ENCODE assay signal across 8 cellular contexts in the genomic region with DNA sequence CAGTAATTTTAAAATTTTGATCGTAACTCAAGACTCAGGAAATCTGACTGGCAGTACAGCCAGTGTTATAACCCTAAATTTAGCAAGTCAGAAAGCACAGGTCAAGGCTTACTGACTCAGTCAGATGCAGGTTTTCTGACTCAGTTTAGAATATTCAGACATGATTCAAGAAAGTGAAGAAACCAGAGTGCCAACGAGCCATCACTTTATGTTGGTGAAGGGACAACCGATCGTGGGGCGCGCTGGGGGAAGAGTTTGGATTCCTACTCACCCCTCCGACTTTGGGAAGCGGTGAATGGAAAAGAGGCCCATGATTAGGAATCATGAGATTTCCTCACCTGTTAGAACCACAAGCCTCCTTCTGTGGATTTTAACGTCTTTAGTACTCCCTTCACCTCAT. TPM values are rescaled to one million over a fixed set of nuclear protein-coding genes. Genes with fewer than 3 reads are reported as not detected.
A peak's percentile ranks its signal among the peaks of the same experiment; 100 is the strongest.
DNase-seq lines count a peak whose midpoint lies in the region; ATAC-seq, FAIRE-seq and TF ChIP-seq lines count a peak whose summit lies in the region.

No MANE protein-coding gene starts in this region.

- no TSS peak for BruUV-seq in GM12878 (replicated peaks; lab: Mats Ljungman, UMichigan)

- no peak overlapping the region for H4K8ac ChIP-seq in mesendoderm (ENCODE audit: low read depth, low read length)

- ATAC-seq in heart left ventricle = no peak
- no peak for ATAC-seq in Right ventricle myocardium superior (ENCODE audit: poor library complexity)
- ATAC-seq in GM12878 = no peak

- H2BK5ac ChIP-seq in mesendoderm (ENCODE audit: low read length) = no peak overlapping the region

- H3K4me1 ChIP-seq in heart left ventricle (peaks cover 2 to 76% (median 39%) of the 10 kb centered on the region in 12 donors), GM12878 (ENCODE audit: control insufficient read depth, insufficient read depth, low read length) (peaks cover 24% of the 10 kb centered on the region), mesendoderm (ENCODE audit: control insufficient read depth, low read depth, low read length) (peaks cover 4% of the 10 kb centered on the region), urinary bladder (ENCODE audit: insufficient read depth) (no peaks in the 10 kb centered on the region)

- H3K56ac ChIP-seq in mesendoderm (ENCODE audit: low read length) = peak overlapping the region; percentile 99

- H3K27ac ChIP-seq in heart left ventricle (peak overlapping the region; percentile 33 to 99 (median 90)), GM12878 (ENCODE audit: control insufficient read depth, insufficient read depth) (peak overlapping the region; percentile 41), mesendoderm (ENCODE audit: low read depth, low read length) (no peak overlapping the region), urinary bladder (ENCODE audit: low read depth) (peak overlapping the region; percentile 92)

- CTCF ChIA-PET in GM12878 (lab: Yijun Ruan, JAX) (interaction anchor here (0.9 kb wide), 1 partner anchor 55 kb away, joined by 3 read pairs; a partner anchor contains a TSS), GM10248 (lab: Yijun Ruan, JAX) (no interaction called here)

- no peak overlapping the region for H3K18ac ChIP-seq in mesendoderm (ENCODE audit: low read length)

- intact Hi-C loops in heart left ventricle (cut with DNase I) = loop anchor here in 2 of 10 donors (5.0 kb wide), 2 partner anchors 35 to 40 kb away; no protein-coding TSS in a partner anchor
- intact Hi-C loops in Right ventricle myocardium superior (cut with DNase I) = no loop called here
- intact Hi-C loops in GM12878 (cut with micrococcal nuclease; ENCODE audit: unreplicated experiment) = loop anchor here (5.0 kb wide), 1 partner anchor 35 kb away; no protein-coding TSS in a partner anchor

- no peak for TF ChIP-seq POLR2A in heart left ventricle (IDR thresholded peaks at IDR 0.05)
- TF ChIP-seq POLR2A in GM12878 (IDR thresholded peaks at IDR 0.05; ENCODE audit: low read depth, low read length) = no peak

- H3K9me3 ChIP-seq in heart left ventricle (no peaks in the 10 kb centered on the region), GM12878 (replicated peaks; ENCODE audit: control insufficient read depth, insufficient read depth, low read length) (no peaks in the 10 kb centered on the region)

- no peak overlapping the region for H4K5ac ChIP-seq in mesendoderm (ENCODE audit: low read length)

- H3K27me3 ChIP-seq in heart left ventricle = no peaks in the 10 kb centered on the region
- H3K27me3 ChIP-seq in GM12878 (replicated peaks in 1 of 2; ENCODE audit: control insufficient read depth in 2 of 2, insufficient read depth in 2 of 2, low read length in 1 of 2) = no peaks in the 10 kb centered on the region
- no peaks in the 10 kb centered on the region for H3K27me3 ChIP-seq in mesendoderm (ENCODE audit: insufficient read depth, low read length, poor library complexity)

- no peak overlapping the region for H2BK15ac ChIP-seq in mesendoderm (replicated peaks; ENCODE audit: low read depth)

- no peak for TF ChIP-seq EP300 in GM12878 (IDR thresholded peaks at IDR 0.05; ENCODE audit: borderline replicate concordance in 1 of 2, control insufficient read depth in 1 of 2, low read depth in 2 of 2, low read length in 2 of 2)

- DNase-seq in heart left ventricle (no peak), Right ventricle myocardium superior (no peak), GM12878 (ENCODE audit: low read depth, low spot score) (no peak), mesendoderm (no peak), AG08396 (ENCODE audit: low spot score) (no peak), GM10248 (ENCODE audit: extremely low spot score) (no peak), NOMO-1 treated with DMSO at 0.1 percent for 48 hours (lab: John Stamatoyannopoulos, UW; ENCODE audit: unreplicated experiment) (no peak)

- no peak overlapping the region for H3K4ac ChIP-seq in mesendoderm (ENCODE audit: low read depth, low read length)

- peak overlapping the region; percentile 73 to 96 (median 83) for H3K4me3 ChIP-seq in heart left ventricle
- peak overlapping the region; percentile 71 for H3K4me3 ChIP-seq in GM12878
- peak overlapping the region; percentile 73 for H3K4me3 ChIP-seq in mesendoderm (ENCODE audit: low read length)
- H3K4me3 ChIP-seq in urinary bladder (ENCODE audit: low read depth, low read length) = peak overlapping the region; percentile 73

- H3K23ac ChIP-seq in mesendoderm (ENCODE audit: low read length) = peak overlapping the region; percentile 86

- H3K36me3 ChIP-seq in heart left ventricle (peaks cover 0 to 31% (median 0%) of the 10 kb centered on the region in 9 donors), GM12878 (ENCODE audit: control insufficient read depth in 2 of 2, insufficient read depth in 2 of 2, low read length in 1 of 2) (no peaks in the 10 kb centered on the region), mesendoderm (ENCODE audit: control insufficient read depth, insufficient read depth, low read length) (peaks cover under 1% of the 10 kb centered on the region), urinary bladder (ENCODE audit: insufficient read depth) (no peaks in the 10 kb centered on the region)

- no peak overlapping the region for H2BK120ac ChIP-seq in mesendoderm (ENCODE audit: low read depth, low read length)

- 14 to 40% (median 28%) methylated on average over 9 of the region's 9 CpGs for WGBS in heart left ventricle, 4 donors
- 0% methylated on average over 9 of the region's 9 CpGs for WGBS in GM12878 (ENCODE audit: insufficient coverage, insufficient replicate concordance, low lambda C conversion rate, missing lambda C conversion rate)
- no CpG with 5 or more reads among the region's 9 CpGs for WGBS in mesendoderm (ENCODE audit: extremely low coverage, insufficient coverage, low lambda C conversion rate)
- WGBS in urinary bladder = 35% methylated on average over 9 of the region's 9 CpGs

- TF ChIP-seq CTCF in heart left ventricle (IDR thresholded peaks at IDR 0.05) = no peak
- TF ChIP-seq CTCF in GM12878 (IDR thresholded peaks at IDR 0.05 in 2 of 3, conservative IDR thresholded peaks at IDR 0.05 in 1 of 3; ENCODE audit: control insufficient read depth in 2 of 3, extremely low read depth in 1 of 3, insufficient read depth in 1 of 3, low read depth in 3 of 3, low read length in 3 of 3) = no peak
- no peak for TF ChIP-seq CTCF in GM10248 (IDR thresholded peaks at IDR 0.05; ENCODE audit: control extremely low read depth, extremely low read depth, low read depth, missing control alignments)

- H4K20me1 ChIP-seq in GM12878 (ENCODE audit: control insufficient read depth, insufficient read depth) = no peaks in the 10 kb centered on the region

- peaks cover 11% of the 10 kb centered on the region for H3K79me1 ChIP-seq in mesendoderm (ENCODE audit: low read length)

- H3K4me2 ChIP-seq in GM12878 (ENCODE audit: control insufficient read depth, insufficient read depth) (peak overlapping the region; percentile 87), mesendoderm (ENCODE audit: low read length) (peak overlapping the region; percentile 47)

- no peak overlapping the region for H2AK5ac ChIP-seq in mesendoderm (ENCODE audit: low read length)

- peaks cover 18% of the 10 kb centered on the region for H3K79me2 ChIP-seq in GM12878 (ENCODE audit: control insufficient read depth, insufficient read depth, low read length)
- H3K79me2 ChIP-seq in mesendoderm (ENCODE audit: control insufficient read depth, insufficient read depth, low read length) = peaks cover 37% of the 10 kb centered on the region

- SMC1A ChIA-PET in GM12878 (lab: Charles Lee; ENCODE audit: uncharacterized antibody, unreplicated experiment) = interaction anchor here (1.3 to 2.1 kb wide), 2 partner anchors 36 to 54 kb away, joined by 3 to 10 read pairs; a partner anchor contains a TSS

- peak overlapping the region; percentile 47; the same call in 1 of the 2 replicates for H2AFZ ChIP-seq in GM12878 (ENCODE audit: control insufficient read depth, low read depth, low read length)

- FAIRE-seq in GM12878 (lab: Jason Lieb, UNC) = no peak

- no peak for TF ChIP-seq RAD21 in GM12878 (IDR thresholded peaks at IDR 0.05; ENCODE audit: insufficient read depth, low read depth, low read length)

- in situ Hi-C loops in GM12878 (cut with MboI) = no loop called here

- POLR2A ChIA-PET in GM12878 (lab: Charles Lee) = interaction anchor here (1.2 to 1.6 kb wide), 3 partner anchors 36 to 55 kb away, joined by 3 to 6 read pairs (median 5); a partner anchor contains a TSS
- POLR2A ChIA-PET in GM10248 (lab: Yijun Ruan, JAX) = no interaction called here

- H3K9ac ChIP-seq in GM12878 (ENCODE audit: control insufficient read depth, insufficient read depth, low read length) (peak overlapping the region; percentile 42), mesendoderm (ENCODE audit: low read length) (peak overlapping the region; percentile 95)

- RAD21 ChIA-PET in GM12878 (lab: Charles Lee; ENCODE audit: unreplicated experiment) = interaction anchor here (0.6 kb wide), 1 partner anchor 9 kb away, joined by 4 read pairs; no protein-coding TSS in a partner anchor

RNA-seq across cellular contexts. Expression of a gene that starts 1.0 kb away (rescaled TPM):
- total RNA-seq in heart left ventricle = 10 to 100 TPM; 10.9 to 46.1 (median 15.8) TPM
- 10 to 100 TPM; 14.7 to 20.6 TPM for polyA plus RNA-seq in heart left ventricle
- 14.0 TPM for total RNA-seq in Right ventricle myocardium superior
- total RNA-seq in GM12878 (2013; cell fraction: nucleolus; rRNA removed) = 177 and 185 TPM in 2 replicates
- 18.0 and 18.2 TPM in 2 replicates for total RNA-seq in GM12878 (2014; rRNA removed)
- total RNA-seq in GM12878 (2014; rRNA removed; fragmentation: Illumina TruSeq; extraction: Trizol) = 16.6 and 18.2 TPM in 2 replicates
- total RNA-seq in GM12878 (2021) = 13.9 and 15.6 TPM in 2 replicates
- polyA plus RNA-seq in GM12878 (2011; ENCODE audit: low read depth) = 14.2 TPM
- polyA plus RNA-seq in GM12878 (2011; rRNA removed) = 38.4 and 56.1 TPM in 2 replicates
- 14.0 and 18.0 TPM in 2 replicates for polyA plus RNA-seq in GM12878 (2011; cell fraction: cytosol; rRNA removed)
- 35.9 and 42.0 TPM in 2 replicates for polyA plus RNA-seq in GM12878 (2011; cell fraction: nucleus; rRNA removed)
- polyA plus RNA-seq in GM12878 (2012) = 14.4 and 17.8 TPM in 2 replicates
- 12.7 and 18.7 TPM in 2 replicates for polyA plus RNA-seq in GM12878 (2014; fragmentation: Illumina TruSeq; extraction: Trizol)
- polyA plus RNA-seq in GM12878 (2014; fragmentation: Nextera tagmentation; extraction: Ambion mirVana) = 1 to 10 TPM; 5.2 to 7.7 TPM
- 13.9 and 16.0 TPM in 2 replicates for polyA plus RNA-seq in GM12878 (2014; rRNA removed)
- 10 to 100 TPM; 18.4 to 19.9 TPM for polyA plus RNA-seq in GM12878 (2016; fragmentation: Nextera tagmentation; extraction: Ambion mirVana)
- 21.9 and 26.5 TPM in 2 replicates for polyA minus RNA-seq in GM12878 (2011; rRNA and poly(A)+ RNA removed)
- 11.4 and 11.5 TPM in 2 replicates for polyA minus RNA-seq in GM12878 (2011; cell fraction: cytosol; rRNA and poly(A)+ RNA removed)
- 26.0 and 37.4 TPM in 2 replicates for polyA minus RNA-seq in GM12878 (2011; cell fraction: nucleus; rRNA and poly(A)+ RNA removed)
- 11.3 TPM for polyA plus RNA-seq in mesendoderm (2013, experiment 1 of 2)
- polyA plus RNA-seq in mesendoderm (2013, experiment 2 of 2) = 11.5 TPM
- 113 TPM for total RNA-seq in urinary bladder
- 26.3 TPM for polyA plus RNA-seq in urinary bladder

RNA-seq across cellular contexts. Expression of a gene that starts 54.8 kb away (rescaled TPM):
- total RNA-seq in heart left ventricle (10 to 100 TPM; 31.4 to 62.5 (median 44.1) TPM), Right ventricle myocardium superior (33.1 TPM), GM12878 (2014; rRNA removed) (54.2 and 59.0 TPM in 2 replicates), GM12878 (2014; rRNA removed; fragmentation: Illumina TruSeq; extraction: Trizol) (52.5 and 57.8 TPM in 2 replicates), GM12878 (2021) (44.1 and 45.9 TPM in 2 replicates), urinary bladder (21.8 TPM)
- polyA plus RNA-seq in heart left ventricle (10 to 100 TPM; 14.0 to 28.9 TPM), GM12878 (2011; rRNA removed) (85.8 and 111 TPM in 2 replicates), GM12878 (2014; fragmentation: Illumina TruSeq; extraction: Trizol) (97.2 and 135 TPM in 2 replicates), GM12878 (2014; fragmentation: Nextera tagmentation; extraction: Ambion mirVana) (10 to 100 TPM; 10.8 to 15.7 TPM), GM12878 (2014; rRNA removed) (39.2 and 44.1 TPM in 2 replicates), GM12878 (2016; fragmentation: Nextera tagmentation; extraction: Ambion mirVana) (10 to 100 TPM; 47.4 to 53.5 TPM), urinary bladder (23.1 TPM)
- total RNA-seq in GM12878 (2013; cell fraction: nucleolus; rRNA removed) = 27.3 and 30.2 TPM in 2 replicates
- 23.4 TPM for polyA plus RNA-seq in GM12878 (2011; ENCODE audit: low read depth)
- polyA plus RNA-seq in GM12878 (2011; cell fraction: cytosol; rRNA removed) = 78.2 and 118 TPM in 2 replicates
- 73.7 and 80.5 TPM in 2 replicates for polyA plus RNA-seq in GM12878 (2011; cell fraction: nucleus; rRNA removed)
- 24.6 and 29.6 TPM in 2 replicates for polyA plus RNA-seq in GM12878 (2012)
- 90.4 and 123 TPM in 2 replicates for polyA minus RNA-seq in GM12878 (2011; rRNA and poly(A)+ RNA removed)
- polyA minus RNA-seq in GM12878 (2011; cell fraction: cytosol; rRNA and poly(A)+ RNA removed) = 26.5 and 35.5 TPM in 2 replicates
- 12.6 and 20.3 TPM in 2 replicates for polyA minus RNA-seq in GM12878 (2011; cell fraction: nucleus; rRNA and poly(A)+ RNA removed)
- polyA plus RNA-seq in mesendoderm (2013, experiment 1 of 2) = 46.0 TPM
- polyA plus RNA-seq in mesendoderm (2013, experiment 2 of 2) = 47.2 TPM
